ENCODE assay signal across 3 cellular contexts in genomic region chr10:46925156-46925555, GRCh38. TPM values are rescaled to one million over a fixed set of nuclear protein-coding genes. Genes with fewer than 3 reads are reported as not detected.
"Had no signal": no experiment of that assay in that cellular context is flagged by ENCODE, and none has a peak within 500 bp of the region (broad histone marks: within the 10 kb centered on the region; RNA-seq: fewer than 3 reads in every experiment).

No MANE protein-coding gene starts in this region.

RNA-seq across cellular contexts. Expression of gene PTPN20, which starts 13.9 kb away (rescaled TPM):
- total RNA-seq: neural crest cell, osteocyte, smooth muscle cell had no signal
